Comparison of ENCODE assay signal across 1 cellular context in genomic region chr19:58573658-58574164, GRCh38.
TF ChIP-seq lines count a peak whose summit lies in the region.

No MANE protein-coding gene starts in this region.

TF ChIP-seq in GM23338, 12 proteins besides CTCF, POLR2A, EP300 and RAD21 (continued from another document):
- TF ChIP-seq, protein P1, sequence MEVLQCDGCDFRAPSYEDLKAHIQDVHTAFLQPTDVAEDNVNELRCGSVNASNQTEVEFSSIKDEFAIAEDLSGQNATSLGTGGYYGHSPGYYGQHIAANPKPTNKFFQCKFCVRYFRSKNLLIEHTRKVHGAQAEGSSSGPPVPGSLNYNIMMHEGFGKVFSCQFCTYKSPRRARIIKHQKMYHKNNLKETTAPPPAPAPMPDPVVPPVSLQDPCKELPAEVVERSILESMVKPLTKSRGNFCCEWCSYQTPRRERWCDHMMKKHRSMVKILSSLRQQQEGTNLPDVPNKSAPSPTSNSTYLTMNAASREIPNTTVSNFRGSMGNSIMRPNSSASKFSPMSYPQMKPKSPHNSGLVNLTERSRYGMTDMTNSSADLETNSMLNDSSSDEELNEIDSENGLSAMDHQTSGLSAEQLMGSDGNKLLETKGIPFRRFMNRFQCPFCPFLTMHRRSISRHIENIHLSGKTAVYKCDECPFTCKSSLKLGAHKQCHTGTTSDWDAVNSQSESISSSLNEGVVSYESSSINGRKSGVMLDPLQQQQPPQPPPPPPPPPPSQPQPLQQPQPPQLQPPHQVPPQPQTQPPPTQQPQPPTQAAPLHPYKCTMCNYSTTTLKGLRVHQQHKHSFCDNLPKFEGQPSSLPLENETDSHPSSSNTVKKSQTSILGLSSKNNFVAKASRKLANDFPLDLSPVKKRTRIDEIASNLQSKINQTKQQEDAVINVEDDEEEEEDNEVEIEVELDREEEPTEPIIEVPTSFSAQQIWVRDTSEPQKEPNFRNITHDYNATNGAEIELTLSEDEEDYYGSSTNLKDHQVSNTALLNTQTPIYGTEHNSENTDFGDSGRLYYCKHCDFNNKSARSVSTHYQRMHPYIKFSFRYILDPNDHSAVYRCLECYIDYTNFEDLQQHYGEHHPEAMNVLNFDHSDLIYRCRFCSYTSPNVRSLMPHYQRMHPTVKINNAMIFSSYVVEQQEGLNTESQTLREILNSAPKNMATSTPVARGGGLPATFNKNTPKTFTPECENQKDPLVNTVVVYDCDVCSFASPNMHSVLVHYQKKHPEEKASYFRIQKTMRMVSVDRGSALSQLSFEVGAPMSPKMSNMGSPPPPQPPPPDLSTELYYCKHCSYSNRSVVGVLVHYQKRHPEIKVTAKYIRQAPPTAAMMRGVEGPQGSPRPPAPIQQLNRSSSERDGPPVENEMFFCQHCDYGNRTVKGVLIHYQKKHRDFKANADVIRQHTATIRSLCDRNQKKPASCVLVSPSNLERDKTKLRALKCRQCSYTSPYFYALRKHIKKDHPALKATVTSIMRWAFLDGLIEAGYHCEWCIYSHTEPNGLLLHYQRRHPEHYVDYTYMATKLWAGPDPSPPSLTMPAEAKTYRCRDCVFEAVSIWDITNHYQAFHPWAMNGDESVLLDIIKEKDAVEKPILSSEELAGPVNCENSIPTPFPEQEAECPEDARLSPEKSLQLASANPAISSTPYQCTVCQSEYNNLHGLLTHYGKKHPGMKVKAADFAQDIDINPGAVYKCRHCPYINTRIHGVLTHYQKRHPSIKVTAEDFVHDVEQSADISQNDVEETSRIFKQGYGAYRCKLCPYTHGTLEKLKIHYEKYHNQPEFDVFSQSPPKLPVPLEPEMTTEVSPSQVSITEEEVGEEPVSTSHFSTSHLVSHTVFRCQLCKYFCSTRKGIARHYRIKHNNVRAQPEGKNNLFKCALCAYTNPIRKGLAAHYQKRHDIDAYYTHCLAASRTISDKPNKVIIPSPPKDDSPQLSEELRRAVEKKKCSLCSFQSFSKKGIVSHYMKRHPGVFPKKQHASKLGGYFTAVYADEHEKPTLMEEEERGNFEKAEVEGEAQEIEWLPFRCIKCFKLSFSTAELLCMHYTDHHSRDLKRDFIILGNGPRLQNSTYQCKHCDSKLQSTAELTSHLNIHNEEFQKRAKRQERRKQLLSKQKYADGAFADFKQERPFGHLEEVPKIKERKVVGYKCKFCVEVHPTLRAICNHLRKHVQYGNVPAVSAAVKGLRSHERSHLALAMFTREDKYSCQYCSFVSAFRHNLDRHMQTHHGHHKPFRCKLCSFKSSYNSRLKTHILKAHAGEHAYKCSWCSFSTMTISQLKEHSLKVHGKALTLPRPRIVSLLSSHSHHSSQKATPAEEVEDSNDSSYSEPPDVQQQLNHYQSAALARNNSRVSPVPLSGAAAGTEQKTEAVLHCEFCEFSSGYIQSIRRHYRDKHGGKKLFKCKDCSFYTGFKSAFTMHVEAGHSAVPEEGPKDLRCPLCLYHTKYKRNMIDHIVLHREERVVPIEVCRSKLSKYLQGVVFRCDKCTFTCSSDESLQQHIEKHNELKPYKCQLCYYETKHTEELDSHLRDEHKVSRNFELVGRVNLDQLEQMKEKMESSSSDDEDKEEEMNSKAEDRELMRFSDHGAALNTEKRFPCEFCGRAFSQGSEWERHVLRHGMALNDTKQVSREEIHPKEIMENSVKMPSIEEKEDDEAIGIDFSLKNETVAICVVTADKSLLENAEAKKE (CRISPR knock-in tag; IDR thresholded peaks at IDR 0.05): no peak
- TF ChIP-seq, protein P2, sequence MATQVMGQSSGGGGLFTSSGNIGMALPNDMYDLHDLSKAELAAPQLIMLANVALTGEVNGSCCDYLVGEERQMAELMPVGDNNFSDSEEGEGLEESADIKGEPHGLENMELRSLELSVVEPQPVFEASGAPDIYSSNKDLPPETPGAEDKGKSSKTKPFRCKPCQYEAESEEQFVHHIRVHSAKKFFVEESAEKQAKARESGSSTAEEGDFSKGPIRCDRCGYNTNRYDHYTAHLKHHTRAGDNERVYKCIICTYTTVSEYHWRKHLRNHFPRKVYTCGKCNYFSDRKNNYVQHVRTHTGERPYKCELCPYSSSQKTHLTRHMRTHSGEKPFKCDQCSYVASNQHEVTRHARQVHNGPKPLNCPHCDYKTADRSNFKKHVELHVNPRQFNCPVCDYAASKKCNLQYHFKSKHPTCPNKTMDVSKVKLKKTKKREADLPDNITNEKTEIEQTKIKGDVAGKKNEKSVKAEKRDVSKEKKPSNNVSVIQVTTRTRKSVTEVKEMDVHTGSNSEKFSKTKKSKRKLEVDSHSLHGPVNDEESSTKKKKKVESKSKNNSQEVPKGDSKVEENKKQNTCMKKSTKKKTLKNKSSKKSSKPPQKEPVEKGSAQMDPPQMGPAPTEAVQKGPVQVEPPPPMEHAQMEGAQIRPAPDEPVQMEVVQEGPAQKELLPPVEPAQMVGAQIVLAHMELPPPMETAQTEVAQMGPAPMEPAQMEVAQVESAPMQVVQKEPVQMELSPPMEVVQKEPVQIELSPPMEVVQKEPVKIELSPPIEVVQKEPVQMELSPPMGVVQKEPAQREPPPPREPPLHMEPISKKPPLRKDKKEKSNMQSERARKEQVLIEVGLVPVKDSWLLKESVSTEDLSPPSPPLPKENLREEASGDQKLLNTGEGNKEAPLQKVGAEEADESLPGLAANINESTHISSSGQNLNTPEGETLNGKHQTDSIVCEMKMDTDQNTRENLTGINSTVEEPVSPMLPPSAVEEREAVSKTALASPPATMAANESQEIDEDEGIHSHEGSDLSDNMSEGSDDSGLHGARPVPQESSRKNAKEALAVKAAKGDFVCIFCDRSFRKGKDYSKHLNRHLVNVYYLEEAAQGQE (IDR thresholded peaks at IDR 0.05; ENCODE audit: unreplicated experiment): no peak
- no peak for TF ChIP-seq EZH2 (IDR thresholded peaks at IDR 0.05; ENCODE audit: low read depth, unreplicated experiment)
- no peak for TF ChIP-seq ZNF331 (CRISPR knock-in tag; IDR thresholded peaks at IDR 0.05; ENCODE audit: low read depth)
- no peak for TF ChIP-seq POLR2AphosphoS5 (IDR thresholded peaks at IDR 0.05; ENCODE audit: low read depth)
- no peak for TF ChIP-seq JUNB (IDR thresholded peaks at IDR 0.05; ENCODE audit: unreplicated experiment)
- TF ChIP-seq EZH2phosphoT487 (IDR thresholded peaks at IDR 0.05; ENCODE audit: unreplicated experiment): no peak
- TF ChIP-seq STAT1 (IDR thresholded peaks at IDR 0.05; ENCODE audit: unreplicated experiment): no peak
- TF ChIP-seq ETS1 (IDR thresholded peaks at IDR 0.05): no peak
- no peak for TF ChIP-seq NANOG (IDR thresholded peaks at IDR 0.05; ENCODE audit: borderline replicate concordance)
- no peak for TF ChIP-seq CREB1 (CRISPR knock-in tag; IDR thresholded peaks at IDR 0.05; ENCODE audit: low read depth)
